10 cellular contexts compared by ENCODE assay signal in the genomic region with DNA sequence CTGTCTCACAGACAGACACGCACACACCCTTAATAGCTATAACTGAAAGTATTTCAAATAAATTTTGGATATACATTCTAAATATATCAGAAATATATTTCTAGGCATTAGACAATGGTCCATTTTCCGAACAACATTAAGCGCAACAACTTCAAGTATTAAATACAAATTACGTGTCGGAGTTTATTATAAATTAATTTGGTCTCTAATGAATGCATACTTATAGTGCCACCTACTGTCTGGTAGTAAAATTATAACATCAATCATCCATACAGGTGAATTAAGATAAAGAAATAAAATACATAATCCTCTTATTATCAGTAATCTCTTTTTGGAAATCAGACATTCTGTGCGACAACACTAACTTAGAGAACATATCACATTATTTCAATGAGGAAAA. TPM values are rescaled to one million over a fixed set of nuclear protein-coding genes. Genes with fewer than 3 reads are reported as not detected.
DNase-seq lines count a peak whose midpoint lies in the region; ATAC-seq and TF ChIP-seq lines count a peak whose summit lies in the region.
"Had no signal": no experiment of that assay in that cellular context is flagged by ENCODE, and none has a peak within 500 bp of the region (broad histone marks: within the 10 kb centered on the region; RNA-seq: fewer than 3 reads in every experiment).

No MANE protein-coding gene starts in this region.

- no peaks in the 10 kb centered on the region for H3K9me3 Mint-ChIP-seq in CD4-positive, alpha-beta T cell

- H3K9me3 ChIP-seq in CD4-positive, alpha-beta T cell (ENCODE audit: control insufficient read depth, low read length), result peaks cover 8% of the 10 kb centered on the region
- peaks cover 0 to 6% (median 0%) of the 10 kb centered on the region in 3 donors for H3K9me3 ChIP-seq in body of pancreas

- intact Hi-C loops in CD4-positive, alpha-beta T cell (cut with DNase I, micrococcal nuclease), result loop anchor here (1.0 to 10.0 kb wide), 5 partner anchors 320 to 1554 kb away; a partner anchor contains a TSS
- intact Hi-C loops in body of pancreas (cut with DNase I), result loop anchor here (5.0 kb wide), 1 partner anchor 322 kb away; no protein-coding TSS in a partner anchor

- POLR2A ChIA-PET in CD4-positive, alpha-beta T cell (lab: Charles Lee), result interaction anchor here (0.6 to 0.8 kb wide), 2 partner anchors 191 to 321 kb away, joined by 3 to 5 read pairs; no protein-coding TSS in a partner anchor

- peak; percentile 78 for TF ChIP-seq CTCF in CD4-positive, alpha-beta T cell (IDR thresholded peaks at IDR 0.05)
- TF ChIP-seq CTCF in body of pancreas (IDR thresholded peaks at IDR 0.05), result peak; percentile 26 to 72 (median 63)

- no peaks in the 10 kb centered on the region for H3K27me3 ChIP-seq in CD4-positive, alpha-beta T cell (ENCODE audit: control insufficient read depth, insufficient read depth, low read length)
- no peaks in the 10 kb centered on the region for H3K27me3 ChIP-seq in body of pancreas

- no peak overlapping the region for H3K27ac Mint-ChIP-seq in CD4-positive, alpha-beta T cell

- H3K4me3 Mint-ChIP-seq in CD4-positive, alpha-beta T cell, result no peak overlapping the region

- H3K36me3 Mint-ChIP-seq in CD4-positive, alpha-beta T cell (ENCODE audit: low read depth), result no peaks in the 10 kb centered on the region

- H3K27me3 Mint-ChIP-seq in CD4-positive, alpha-beta T cell, result peaks cover 13% of the 10 kb centered on the region

- no peak overlapping the region for H3K27ac ChIP-seq in CD4-positive, alpha-beta T cell (ENCODE audit: low read depth, low read length)
- H3K27ac ChIP-seq in body of pancreas, result no peak overlapping the region

- no peaks in the 10 kb centered on the region for H3K4me1 Mint-ChIP-seq in CD4-positive, alpha-beta T cell (ENCODE audit: low read depth)

- H3K36me3 ChIP-seq in body of pancreas (replicated peaks in 1 of 2; ENCODE audit: insufficient read depth in 1 of 2, low read depth in 2 of 2), result no peaks in the 10 kb centered on the region

- H3K4me3 ChIP-seq in body of pancreas, result no peak overlapping the region

- WGBS in body of pancreas, 2 donors, result 18 to 20% methylated on average over 6 of the region's 6 CpGs

- DNase-seq in CD4-positive, alpha-beta T cell, result no peak
- DNase-seq in HT-29 (ENCODE audit: low spot score) (peak; percentile 49), body of pancreas (no peak), midbrain (lab: John Stamatoyannopoulos, UW) (peak; percentile 7), A172 (ENCODE audit: low spot score) (no peak), NCI-H2227 treated with DMSO at 0.1 percent for 48 hours (lab: John Stamatoyannopoulos, UW) (no peak), HuH-7.5 (ENCODE audit: low spot score) (no peak)
- DNase-seq: effector CD8-positive, alpha-beta T cell; posterior cingulate gyrus had no signal

- CTCF ChIA-PET in CD4-positive, alpha-beta T cell (lab: Charles Lee), result no interaction called here

- no peaks in the 10 kb centered on the region for H3K4me1 ChIP-seq in body of pancreas

- TF ChIP-seq POLR2A in body of pancreas (IDR thresholded peaks at IDR 0.05), result no peak

- ATAC-seq in CD4-positive, alpha-beta T cell (ENCODE audit: poor library complexity), result no peak
- ATAC-seq in body of pancreas (peak; percentile 47), GM19328 (IDR thresholded peaks at IDR 0.05; ENCODE audit: unreplicated experiment) (no peak)

RNA-seq across cellular contexts. Expression of a gene that starts 27.2 kb away (rescaled TPM):
- total RNA-seq in CD4-positive, alpha-beta T cell, result 1 to 10 TPM; 5.5 to 7.0 TPM
- 26.0 and 27.2 TPM in 2 replicates for total RNA-seq in HT-29 (2014; rRNA removed; shearing (Covaris generic))
- total RNA-seq in body of pancreas, result 10 to 100 TPM; 10.9 to 20.8 TPM
- 40.7 and 62.5 TPM in 2 replicates for total RNA-seq in A172 (2014; rRNA removed; shearing (Covaris generic))

Comparison
In these comparisons a context has a peak if more than half of its experiments do, and no peak if none do; other contexts are left out.
1. DNase-seq: peak in HT-29 (single experiment) and midbrain (single experiment); none in CD4-positive, alpha-beta T cell (0 of 10), body of pancreas (0 of 4), A172 (single experiment), NCI-H2227 treated with DMSO at 0.1 percent for 48 hours (single experiment) and HuH-7.5 (single experiment).